Comparison of ENCODE assay signal across 2 cellular contexts in genomic region chr5:28374492-28374934, GRCh38.
TF ChIP-seq lines count a peak whose summit lies in the region.

No MANE protein-coding gene starts in this region.

TF ChIP-seq in A549, 52 proteins besides CTCF, POLR2A, EP300 and RAD21 (continued from another document):
- no peak for TF ChIP-seq HMGXB4 (CRISPR knock-in tag; IDR thresholded peaks at IDR 0.05; ENCODE audit: borderline replicate concordance)
- no peak for TF ChIP-seq HEYL (CRISPR knock-in tag; IDR thresholded peaks at IDR 0.05)
- no peak for TF ChIP-seq BCL3 (IDR thresholded peaks at IDR 0.05)
- TF ChIP-seq GATA3 (IDR thresholded peaks at IDR 0.05; ENCODE audit: borderline replicate concordance): peak; percentile 55; the same call in 1 of the 2 replicates
- TF ChIP-seq REST (IDR thresholded peaks at IDR 0.05): no peak
- TF ChIP-seq CBX8 (IDR thresholded peaks at IDR 0.05): no peak
- TF ChIP-seq HOXB13 (CRISPR knock-in tag; IDR thresholded peaks at IDR 0.05; ENCODE audit: low read depth): no peak
- 0 out of 2 replicates have a peak, but pooled peaks have one; percentile 12 for TF ChIP-seq JUNB (IDR thresholded peaks at IDR 0.05)
- no peak for TF ChIP-seq EHF (CRISPR knock-in tag; IDR thresholded peaks at IDR 0.05)
- TF ChIP-seq ZC3H11A (IDR thresholded peaks at IDR 0.05): no peak
- TF ChIP-seq CEBPB (IDR thresholded peaks at IDR 0.05): peak; percentile 68 to 75
TF ChIP-seq in A549: peak in this region for 4.

TF ChIP-seq in Ishikawa, 13 proteins besides CTCF, POLR2A, EP300 and RAD21 (continued from another document):
- 0 out of 2 replicates have a peak, but pooled peaks have one; percentile 10 for TF ChIP-seq EGR1 (IDR thresholded peaks at IDR 0.05)
- TF ChIP-seq CEBPB (IDR thresholded peaks at IDR 0.05): peak; percentile 93
- no peak for TF ChIP-seq ZBTB7A (IDR thresholded peaks at IDR 0.05; ENCODE audit: low read depth)
- peak; percentile 94 for TF ChIP-seq NFIC (IDR thresholded peaks at IDR 0.05)
- no peak for TF ChIP-seq TAF1 (IDR thresholded peaks at IDR 0.05; ENCODE audit: low read depth)
- peak; percentile 78 for TF ChIP-seq TEAD4 (IDR thresholded peaks at IDR 0.05)
TF ChIP-seq in Ishikawa: peak in this region for 6.
